Comparison of ENCODE assay signal across 17 cellular contexts in the genomic region with DNA sequence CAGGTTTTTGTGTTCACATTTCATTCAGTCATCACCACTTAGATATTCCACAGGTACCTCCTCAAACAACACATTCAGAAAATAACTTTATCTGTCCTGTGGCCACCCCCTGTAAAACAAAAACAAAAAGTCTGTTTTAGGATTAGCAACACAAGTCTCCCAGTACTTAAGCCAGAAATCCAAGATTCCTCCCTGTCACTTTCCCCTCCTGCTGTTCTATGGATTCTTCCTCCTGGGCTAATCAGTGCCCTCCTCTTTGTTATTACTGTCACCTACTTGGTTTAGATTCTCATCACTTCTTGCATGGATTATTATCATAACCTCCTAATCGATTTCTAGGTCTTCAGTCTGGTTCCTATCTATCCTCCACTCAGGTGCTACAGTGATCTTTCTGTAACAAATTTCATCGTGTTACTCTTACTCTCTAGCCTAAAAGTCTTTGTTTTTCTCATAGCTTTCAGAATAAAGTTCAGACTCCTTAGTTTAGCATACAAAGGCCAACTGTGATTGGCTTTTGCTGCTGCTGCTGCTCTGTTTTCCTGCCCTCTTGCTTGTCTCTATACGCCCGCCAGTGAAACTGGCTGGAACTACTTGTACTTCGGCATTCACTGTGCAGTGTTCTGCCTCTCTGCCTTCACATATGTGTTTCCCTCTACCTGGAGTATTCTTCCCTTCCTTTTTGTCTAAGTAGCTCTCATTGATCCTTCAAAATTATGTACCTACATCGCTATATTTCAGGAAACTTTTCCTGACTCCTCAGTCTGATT. TPM values are rescaled to one million over a fixed set of nuclear protein-coding genes. Genes with fewer than 3 reads are reported as not detected.
"Had no signal": no experiment of that assay in that cellular context is flagged by ENCODE, and none has a peak within 500 bp of the region (broad histone marks: within the 10 kb centered on the region; RNA-seq: fewer than 3 reads in every experiment).

No MANE protein-coding gene starts in this region.

- ATAC-seq: activated T-cell treated with anti-CD3 and anti-CD28 coated beads, Interleukin-2, amount 50 U/mL, for 72 hours; gastroesophageal sphincter; left colon; lower lobe of right lung; right lobe of liver; stimulated activated naive CD8-positive, alpha-beta T cell treated with anti-CD3 and anti-CD28 coated beads, Interleukin-15, amount 100 ng/mL, for 72 hours had no signal

- DNase-seq: activated CD8-positive, alpha-beta memory T cell treated with anti-CD3 and anti-CD28 coated beads for 24 hours; activated CD8-positive, alpha-beta memory T cell treated with anti-CD3 and anti-CD28 coated beads, Interleukin-2, amount 50 U/mL, for 48 hours; activated effector memory CD4-positive, alpha-beta T cell treated with anti-CD3 and anti-CD28 coated beads, Interleukin-2, amount 50 U/mL, for 16 hours; activated T-cell treated with anti-CD3 and anti-CD28 coated beads, Interleukin-2, amount 50 U/mL, for 72 hours; effector memory CD4-positive, alpha-beta T cell; left colon; lower lobe of right lung; right lobe of liver; stimulated activated CD4-positive, alpha-beta T cell treated with anti-CD3 and anti-CD28 coated beads, Interleukin-4, amount 100 ng/mL, for 1 hour; stimulated activated naive CD8-positive, alpha-beta T cell treated with anti-CD3 and anti-CD28 coated beads, Interleukin-15, amount 100 ng/mL, for 72 hours; T1000 had no signal

- H3K9me3 ChIP-seq: breast epithelium, esophagus muscularis mucosa, gastroesophageal sphincter, lower lobe of right lung, prostate gland, right lobe of liver had no signal

- H3K27me3 ChIP-seq: breast epithelium, esophagus muscularis mucosa, gastroesophageal sphincter, right lobe of liver had no signal

- H3K4me1 ChIP-seq: breast epithelium, lower lobe of right lung, prostate gland, right lobe of liver had no signal

- H3K36me3 ChIP-seq: breast epithelium, esophagus muscularis mucosa, lower lobe of right lung, prostate gland, right lobe of liver had no signal

- H3K4me3 ChIP-seq: breast epithelium, esophagus muscularis mucosa, gastroesophageal sphincter, lower lobe of right lung, prostate gland, right lobe of liver, smooth muscle cell had no signal

- H3K27ac ChIP-seq: breast epithelium, lower lobe of right lung, prostate gland, right lobe of liver had no signal

RNA-seq across cellular contexts. Expression of a gene that starts 32.2 kb away (rescaled TPM):
- total RNA-seq: T-helper 1 cell treated with Interleukin-12 subunit alpha and Interleukin-12 subunit beta and Interleukin-4 antibody, amounts not matched to agents 30 ng/mL and 1 ng/mL, for 36 hours had no signal
